Comparison of ENCODE assay signal across 1 cellular context in the genomic region with DNA sequence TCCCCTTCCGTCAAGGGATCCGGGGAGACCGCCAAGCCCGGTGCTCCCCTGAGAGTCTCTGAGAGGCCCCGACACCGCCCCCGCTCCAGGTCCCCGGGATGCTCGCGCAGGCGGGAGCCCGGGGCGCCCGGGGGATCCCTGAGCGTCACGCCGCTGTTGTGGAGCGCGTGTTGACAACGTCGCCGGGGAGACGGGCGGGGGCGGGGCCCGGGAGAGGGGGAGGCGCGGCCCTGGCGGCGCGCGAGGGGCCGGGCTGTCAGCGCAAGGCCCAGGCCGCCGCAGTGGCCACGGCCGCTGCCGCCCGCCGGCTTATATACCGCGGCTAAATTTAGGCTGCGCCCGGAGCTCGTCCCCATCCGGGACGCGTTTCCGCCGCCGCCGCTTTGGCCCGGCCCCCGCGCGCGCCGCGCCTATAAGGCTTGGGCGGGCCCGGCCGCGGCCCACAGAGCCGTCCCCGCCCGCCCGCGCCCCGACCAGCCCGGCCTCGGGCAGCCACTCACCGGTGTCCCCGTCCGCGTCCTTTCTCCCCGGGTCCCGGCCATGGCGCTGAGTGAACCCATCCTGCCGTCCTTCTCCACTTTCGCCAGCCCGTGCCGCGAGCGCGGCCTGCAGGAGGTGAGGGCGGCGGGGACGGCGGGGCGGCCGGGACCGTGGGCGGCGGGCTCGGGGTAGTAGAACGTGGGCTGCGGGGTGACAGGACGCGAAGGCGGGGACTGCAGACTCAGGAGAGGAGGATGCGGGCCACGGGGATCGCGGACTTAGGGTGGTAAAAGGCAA.
TF ChIP-seq lines count a peak whose summit lies in the region.

A gene (plus strand): TSS at position 443 of the 777 bp plus-strand sequence. CDS start 98 bp downstream, at position 541.

TF ChIP-seq in K562, 482 proteins besides CTCF, POLR2A, EP300 and RAD21 (continued from another document):
- TF ChIP-seq, protein P1, sequence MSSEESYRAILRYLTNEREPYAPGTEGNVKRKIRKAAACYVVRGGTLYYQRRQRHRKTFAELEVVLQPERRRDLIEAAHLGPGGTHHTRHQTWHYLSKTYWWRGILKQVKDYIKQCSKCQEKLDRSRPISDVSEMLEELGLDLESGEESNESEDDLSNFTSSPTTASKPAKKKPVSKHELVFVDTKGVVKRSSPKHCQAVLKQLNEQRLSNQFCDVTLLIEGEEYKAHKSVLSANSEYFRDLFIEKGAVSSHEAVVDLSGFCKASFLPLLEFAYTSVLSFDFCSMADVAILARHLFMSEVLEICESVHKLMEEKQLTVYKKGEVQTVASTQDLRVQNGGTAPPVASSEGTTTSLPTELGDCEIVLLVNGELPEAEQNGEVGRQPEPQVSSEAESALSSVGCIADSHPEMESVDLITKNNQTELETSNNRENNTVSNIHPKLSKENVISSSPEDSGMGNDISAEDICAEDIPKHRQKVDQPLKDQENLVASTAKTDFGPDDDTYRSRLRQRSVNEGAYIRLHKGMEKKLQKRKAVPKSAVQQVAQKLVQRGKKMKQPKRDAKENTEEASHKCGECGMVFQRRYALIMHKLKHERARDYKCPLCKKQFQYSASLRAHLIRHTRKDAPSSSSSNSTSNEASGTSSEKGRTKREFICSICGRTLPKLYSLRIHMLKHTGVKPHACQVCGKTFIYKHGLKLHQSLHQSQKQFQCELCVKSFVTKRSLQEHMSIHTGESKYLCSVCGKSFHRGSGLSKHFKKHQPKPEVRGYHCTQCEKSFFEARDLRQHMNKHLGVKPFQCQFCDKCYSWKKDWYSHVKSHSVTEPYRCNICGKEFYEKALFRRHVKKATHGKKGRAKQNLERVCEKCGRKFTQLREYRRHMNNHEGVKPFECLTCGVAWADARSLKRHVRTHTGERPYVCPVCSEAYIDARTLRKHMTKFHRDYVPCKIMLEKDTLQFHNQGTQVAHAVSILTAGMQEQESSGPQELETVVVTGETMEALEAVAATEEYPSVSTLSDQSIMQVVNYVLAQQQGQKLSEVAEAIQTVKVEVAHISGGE (CRISPR knock-in tag; IDR thresholded peaks at IDR 0.05): 0 out of 6 replicates have a peak, but pooled peaks of 1 of the 3 experiments have one; percentile 33
- TF ChIP-seq GABPA (tag; conservative IDR thresholded peaks at IDR 0.05; ENCODE audit: low read depth) (peak; percentile 84), KAT2B (IDR thresholded peaks at IDR 0.05; ENCODE audit: low read depth, low read length) (no peak), FOXJ2 (tag; IDR thresholded peaks at IDR 0.05) (peak; percentile 100), ZBTB17 (CRISPR knock-in tag; IDR thresholded peaks at IDR 0.05) (0 out of 2 replicates have a peak, but pooled peaks have one; percentile 27)
